Comparison of ENCODE assay signal across 18 cellular contexts in genomic region chr1:187948170-187948794, GRCh38.
"Had no signal": no experiment of that assay in that cellular context is flagged by ENCODE, and none has a peak within 500 bp of the region (broad histone marks: within the 10 kb centered on the region; RNA-seq: fewer than 3 reads in every experiment).

No MANE protein-coding gene starts in this region.

- ATAC-seq: activated CD8-positive, alpha-beta T cell treated with anti-CD3 and anti-CD28 coated beads, Interleukin-2, amount 10 ng/mL, durations not matched to agents 7 days and 5 days; PC-3; WTC11 had no signal

- H3K4me1 ChIP-seq: adrenal gland had no signal

- DNase-seq: activated CD4-positive, alpha-beta T cell treated with anti-CD3 and anti-CD28 coated beads for 48 hours; activated CD4-positive, alpha-beta T cell treated with anti-CD3 and anti-CD28 coated beads, Interleukin-2, amount 50 U/mL, for 4 hours; activated CD4-positive, CD25-positive, alpha-beta regulatory T cell treated with anti-CD3 and anti-CD28 coated beads, Interleukin-2, amount 50 U/mL, for 72 hours; activated CD8-positive, alpha-beta memory T cell treated with anti-CD3 and anti-CD28 coated beads, Interleukin-2, amount 50 U/mL, for 48 hours; activated CD8-positive, alpha-beta T cell treated with anti-CD3 and anti-CD28 coated beads, Interleukin-2, amount 10 ng/mL, durations not matched to agents 7 days and 5 days; activated naive CD4-positive, alpha-beta T cell treated with anti-CD3 and anti-CD28 coated beads, Interleukin-2, amount 50 U/mL, for 16 hours; activated naive CD8-positive, alpha-beta T cell treated with anti-CD3 and anti-CD28 coated beads, Interleukin-2, amount 10 ng/mL, durations not matched to agents 7 days and 5 days; activated T-cell treated with anti-CD3 and anti-CD28 coated beads, Interleukin-2, amount 50 U/mL, for 1 hour; adrenal gland; anterior cingulate cortex; Kasumi-1; NCI-H1048; NCI-H1694; NCI-H2029 treated with DMSO at 0.1 percent for 48 hours; NCI-H510A treated with DMSO at 0.1 percent for 48 hours; PC-3; SHP77 treated with DMSO at 0.1 percent for 48 hours had no signal

- H3K27me3 ChIP-seq: adrenal gland had no signal

- H3K4me3 ChIP-seq: adrenal gland had no signal

- H3K36me3 ChIP-seq: adrenal gland had no signal

- H3K27ac ChIP-seq: adrenal gland had no signal
